Comparison of ENCODE assay signal across 9 cellular contexts in the genomic region with DNA sequence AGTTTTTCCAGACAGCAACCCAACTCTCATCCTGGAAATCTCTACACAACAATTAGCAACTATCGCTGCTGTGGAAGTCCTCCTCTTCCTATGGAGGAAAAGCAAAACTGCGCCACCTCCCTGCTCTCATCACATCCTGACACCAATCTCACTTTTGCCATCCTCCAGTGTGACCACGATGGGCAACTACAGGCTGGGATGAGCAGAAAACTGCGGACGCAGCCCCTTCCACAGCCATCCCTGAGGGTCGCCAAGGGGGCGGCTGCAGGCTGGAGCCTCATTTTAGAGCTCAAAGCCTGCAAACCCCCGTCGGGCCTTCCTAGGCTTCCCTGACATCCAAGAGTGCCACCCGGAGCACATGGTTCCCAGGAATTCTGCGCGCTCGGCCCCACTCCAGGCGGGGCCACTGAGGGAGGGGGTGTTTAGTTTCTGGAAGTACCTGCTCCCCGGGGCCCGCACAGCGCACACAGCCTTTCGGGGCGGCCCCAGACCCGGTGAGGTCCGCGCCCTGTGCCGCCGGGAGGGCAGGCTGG. TPM values are rescaled to one million over a fixed set of nuclear protein-coding genes. Genes with fewer than 3 reads are reported as not detected.
DNase-seq lines count a peak whose midpoint lies in the region; TF ChIP-seq lines count a peak whose summit lies in the region.
"Had no signal": no experiment of that assay in that cellular context is flagged by ENCODE, and none has a peak within 500 bp of the region (broad histone marks: within the 10 kb centered on the region; RNA-seq: fewer than 3 reads in every experiment).

No MANE protein-coding gene starts in this region.

- 36% methylated on average over 24 of the region's 24 CpGs for WGBS in thymus

- peaks cover 24% of the 10 kb centered on the region for H3K79me2 ChIP-seq in Karpas-422 (ENCODE audit: low read length)

- H3K4me3 ChIP-seq in Karpas-422 (ENCODE audit: low read length) (peak overlapping the region; percentile 21; the same call in 1 of the 2 replicates), astrocyte of the spinal cord (ENCODE audit: low read depth, low read length) (peak overlapping the region; percentile 49), thymus (ENCODE audit: low read length) (peak overlapping the region; percentile 78)

- H3K9ac ChIP-seq in Karpas-422 (ENCODE audit: low read length), result peak overlapping the region; percentile 42

- TF ChIP-seq CTCF in astrocyte of the spinal cord (IDR thresholded peaks at IDR 0.05; ENCODE audit: low read depth, low read length), result peak; percentile 21

- H3K27ac ChIP-seq in Karpas-422 (ENCODE audit: low read length) (no peak overlapping the region), layer of hippocampus (ENCODE audit: low read depth, low read length) (peak overlapping the region; percentile 21), thymus (ENCODE audit: low read depth) (no peak overlapping the region)

- DNase-seq in NCI-H1694 treated with DMSO at 0.1 percent for 48 hours (lab: John Stamatoyannopoulos, UW), result peak; percentile 16
- DNase-seq in NCI-H1694 (lab: John Stamatoyannopoulos, UW), result no peak
- no peak for DNase-seq in Karpas-422
- DNase-seq in astrocyte of the spinal cord (ENCODE audit: low read depth, low spot score), result no peak
- DNase-seq in cerebellar nuclear complex (lab: John Stamatoyannopoulos, UW), result no peak
- DNase-seq in stimulated activated CD4-positive, alpha-beta T cell treated with anti-CD3 and anti-CD28 coated beads, Interleukin-15, amount 100 ng/mL, for 24 hours, result no peak

- H3K27me3 ChIP-seq in Karpas-422 (ENCODE audit: low read length) (no peaks in the 10 kb centered on the region), layer of hippocampus (ENCODE audit: control insufficient read depth, insufficient read depth, low read length) (no peaks in the 10 kb centered on the region), thymus (ENCODE audit: control insufficient read depth, insufficient read depth) (no peaks in the 10 kb centered on the region)
- H3K27me3 ChIP-seq: adrenal gland had no signal

- H3K4me1 ChIP-seq in Karpas-422 (ENCODE audit: low read length) (peaks cover 13% of the 10 kb centered on the region), thymus (ENCODE audit: control insufficient read depth, insufficient read depth, low read length) (peaks cover 13% of the 10 kb centered on the region)

- no peaks in the 10 kb centered on the region for H3K9me2 ChIP-seq in Karpas-422 (replicated peaks; ENCODE audit: insufficient read depth, low read length)

- H3K4me2 ChIP-seq in Karpas-422 (ENCODE audit: low read depth, low read length, poor library complexity, severe bottlenecking), result peak overlapping the region; percentile 40

- H3K9me3 ChIP-seq in Karpas-422 (ENCODE audit: low read length) (no peaks in the 10 kb centered on the region), thymus (ENCODE audit: control insufficient read depth) (no peaks in the 10 kb centered on the region)
- H3K9me3 ChIP-seq: adrenal gland had no signal

- peaks cover 8% of the 10 kb centered on the region; the same call in 1 of the 2 replicates for H3K36me3 ChIP-seq in Karpas-422 (ENCODE audit: insufficient read depth, low read length)
- H3K36me3 ChIP-seq in thymus (ENCODE audit: control insufficient read depth, insufficient read depth), result peaks cover 13% of the 10 kb centered on the region
- H3K36me3 ChIP-seq: adrenal gland had no signal

- no peaks in the 10 kb centered on the region for H4K20me1 ChIP-seq in Karpas-422 (ENCODE audit: insufficient read depth, low read depth, low read length)

- in situ Hi-C loops in astrocyte of the spinal cord (cut with HindIII; ENCODE audit: low sequenced_read_pairs), result no loop called here

- no peak overlapping the region for H2AFZ ChIP-seq in Karpas-422 (ENCODE audit: low read length)

RNA-seq across cellular contexts. Expression of a gene that starts 1.2 kb away (rescaled TPM):
- total RNA-seq in Karpas-422 (2014; rRNA removed; shearing (Covaris generic); ENCODE audit: low replicate concordance), result 11.3 and 11.5 TPM in 2 replicates
- polyA plus RNA-seq in thymus, result 10.9 TPM

RNA-seq across cellular contexts. Expression of a gene that starts 43.6 kb away (rescaled TPM):
- total RNA-seq in Karpas-422 (2014; rRNA removed; shearing (Covaris generic); ENCODE audit: low replicate concordance), result 41.2 and 87.5 TPM in 2 replicates
- polyA plus RNA-seq in thymus, result 7.0 TPM

RNA-seq across cellular contexts. Expression of a gene that starts 55.8 kb away (rescaled TPM):
- 23.8 and 99.0 TPM in 2 replicates for total RNA-seq in Karpas-422 (2014; rRNA removed; shearing (Covaris generic); ENCODE audit: low replicate concordance)
- polyA plus RNA-seq in thymus, result 90.4 TPM

Comparison
In these comparisons a context has a peak if more than half of its experiments do, and no peak if none do; other contexts are left out.
1. H3K4me3 ChIP-seq: peak in every context shown above with its lines; median percentile 78 in thymus; 49 in astrocyte of the spinal cord; 21 in Karpas-422.